In genomic region chr19:15177269-15178116, GRCh38 we compare ENCODE assay signal across 8 cellular contexts. TPM values are rescaled to one million over a fixed set of nuclear protein-coding genes. Genes with fewer than 3 reads are reported as not detected.
DNase-seq lines count a peak whose midpoint lies in the region; ATAC-seq, FAIRE-seq and TF ChIP-seq lines count a peak whose summit lies in the region.

No MANE protein-coding gene starts in this region.

- peak; percentile 97 for FAIRE-seq in GM12892 (lab: Jason Lieb, UNC)

- TF ChIP-seq CTCF in KMS-11 (conservative IDR thresholded peaks at IDR 0.05; ENCODE audit: low read depth, low read length) (peak; percentile 71), RWPE1 (conservative IDR thresholded peaks at IDR 0.05; ENCODE audit: low read depth) (peak; percentile 99), omental fat pad (IDR thresholded peaks at IDR 0.05) (peak in 2 of 3 donors; percentile 79 to 93), suprapubic skin (IDR thresholded peaks at IDR 0.05) (peak; percentile 92 to 99)

- no peak overlapping the region for H3K27ac ChIP-seq in KMS-11
- peak overlapping the region; percentile 31; the same call in 1 of the 2 replicates for H3K27ac ChIP-seq in RWPE1
- H3K27ac ChIP-seq in suprapubic skin: peak overlapping the region; percentile 29

- H3K36me3 ChIP-seq in KMS-11 (ENCODE audit: insufficient read depth) (no peaks in the 10 kb centered on the region), suprapubic skin (peaks cover 36% of the 10 kb centered on the region)

- H3K4me3 ChIP-seq in KMS-11 (IDR thresholded peaks at IDR 0.05; ENCODE audit: insufficient read depth, low read depth, low read length) (no peak overlapping the region), suprapubic skin (peak overlapping the region; percentile 41)

- POLR2A ChIA-PET in RWPE1 (lab: Yijun Ruan, JAX; ENCODE audit: low non-redundant PET): no interaction called here

- CTCF ChIA-PET in RWPE1 (lab: Yijun Ruan, JAX): interaction anchor here (0.6 to 1.7 kb wide), 15 partner anchors 9 to 355 kb away, joined by 3 to 10 read pairs (median 3); partner anchors contain the start of gene AKAP8

- H3K4me2 ChIP-seq in KMS-11: peak overlapping the region; percentile 25; the same call in 1 of the 2 replicates

- H3K27me3 ChIP-seq in KMS-11 (ENCODE audit: insufficient read depth, low read depth) (peaks cover 2% of the 10 kb centered on the region; the same call in 1 of the 2 replicates), suprapubic skin (peaks cover 6% of the 10 kb centered on the region)

- 12% methylated on average over 48 of the region's 92 CpGs for WGBS in suprapubic skin

- peak overlapping the region; percentile 38 for H2AFZ ChIP-seq in KMS-11 (ENCODE audit: low read depth)

- peak; percentile 94 for ATAC-seq in omental fat pad (ENCODE audit: low FRiP score)
- ATAC-seq in GM18858 (IDR thresholded peaks at IDR 0.05; ENCODE audit: unreplicated experiment): no peak

- no peak overlapping the region for H3K9ac ChIP-seq in KMS-11

- TF ChIP-seq EP300 in suprapubic skin (IDR thresholded peaks at IDR 0.05): no peak

- no peaks in the 10 kb centered on the region for H3K79me2 ChIP-seq in KMS-11 (ENCODE audit: insufficient read depth, low read depth)

- H3K4me1 ChIP-seq in KMS-11 (ENCODE audit: low read depth, poor library complexity, severe bottlenecking) (no peaks in the 10 kb centered on the region), suprapubic skin (peaks cover 12% of the 10 kb centered on the region)

- TF ChIP-seq POLR2A in GM12892 (IDR thresholded peaks at IDR 0.05; ENCODE audit: low read depth, low read length) (no peak), suprapubic skin (IDR thresholded peaks at IDR 0.05) (no peak)

- DNase-seq in GM12892 (ENCODE audit: insufficient read length): peak; percentile 73
- DNase-seq in RWPE1 (ENCODE audit: low spot score): peak; percentile 71
- DNase-seq in activated effector memory CD4-positive, alpha-beta T cell treated with Interleukin-2 at 50 U/mL for 16 hours: peak; percentile 72
- peak; percentile 49 for DNase-seq in foreskin melanocyte
- DNase-seq in omental fat pad (ENCODE audit: low spot score): peak; percentile 75
- no peak for DNase-seq in suprapubic skin (ENCODE audit: low spot score in 2 of 2)

- no peaks in the 10 kb centered on the region for H3K9me3 ChIP-seq in suprapubic skin

- no peaks in the 10 kb centered on the region for H4K20me1 ChIP-seq in KMS-11 (ENCODE audit: insufficient read depth)

RNA-seq across cellular contexts. Expression of gene NOTCH3, which starts 23.3 kb away (rescaled TPM):
- polyA plus RNA-seq in GM12892 (2012; ENCODE audit: missing spikeins): not detected
- total RNA-seq in omental fat pad: 10 to 100 TPM in 3 of 4 donors, 1 to 10 TPM in 1; 6.1 to 82.8 (median 24.4) TPM
- total RNA-seq in suprapubic skin: 100 to 1,000 TPM; 205 to 253 (median 245) TPM

RNA-seq across cellular contexts. Expression of gene EPHX3, which starts 54.8 kb away (rescaled TPM):
- not detected for polyA plus RNA-seq in GM12892 (2012; ENCODE audit: missing spikeins)
- total RNA-seq in omental fat pad (under 1 TPM in 1 of 4 donors, not detected in 3; 0.84 TPM), suprapubic skin (10 to 100 TPM in 3 of 4 donors, 1 to 10 TPM in 1; 8.0 to 81.6 (median 47.5) TPM)

Comparison
In these comparisons a context has a peak if more than half of its experiments do, and no peak if none do; other contexts are left out.
1. DNase-seq: peak in GM12892 (single experiment), RWPE1 (single experiment), activated effector memory CD4-positive, alpha-beta T cell treated with Interleukin-2 at 50 U/mL for 16 hours (single experiment), foreskin melanocyte (single experiment) and omental fat pad (single experiment); none in suprapubic skin (0 of 2).
2. RNA of gene EPHX3, which starts 54.8 kb away (total RNA-seq): 8.0 to 81.6 TPM in suprapubic skin; 0.84 TPM in omental fat pad; every median in the first group is over 4 times any median in the second.
3. Peak in every context shown above with its lines, with median percentiles within 50 percentile points of each other: CTCF ChIP-seq.